Comparison of ENCODE assay signal across 1 cellular context in genomic region chr1:203437696-203438315, GRCh38.
TF ChIP-seq lines count a peak whose summit lies in the region.

No MANE protein-coding gene starts in this region.

TF ChIP-seq in H1, 55 proteins besides CTCF, POLR2A, EP300 and RAD21:
- TF ChIP-seq MAX (IDR thresholded peaks at IDR 0.05) = no peak
- TF ChIP-seq ATF2 (IDR thresholded peaks at IDR 0.05; ENCODE audit: low read length) = no peak
- no peak for TF ChIP-seq BACH1 (IDR thresholded peaks at IDR 0.05; ENCODE audit: low read length)
- TF ChIP-seq PHF8 (conservative IDR thresholded peaks at IDR 0.05; ENCODE audit: low read depth, low read length) = no peak
- no peak for TF ChIP-seq SRF (IDR thresholded peaks at IDR 0.05; ENCODE audit: low read depth, low read length)
- TF ChIP-seq YY1 (IDR thresholded peaks at IDR 0.05; ENCODE audit: low read depth, low read length) = no peak
- TF ChIP-seq SIX5 (IDR thresholded peaks at IDR 0.05; ENCODE audit: low read depth, low read length) = no peak
- TF ChIP-seq POU5F1 (IDR thresholded peaks at IDR 0.05; ENCODE audit: low read depth, low read length) = no peak
- TF ChIP-seq NRF1 (IDR thresholded peaks at IDR 0.05; ENCODE audit: low read depth, low read length) = no peak
- TF ChIP-seq SP2 (IDR thresholded peaks at IDR 0.05; ENCODE audit: low read length) = no peak
- TF ChIP-seq ATF3 (IDR thresholded peaks at IDR 0.05; ENCODE audit: insufficient read depth, low read depth, low read length) = no peak
- no peak for TF ChIP-seq JUN (IDR thresholded peaks at IDR 0.05; ENCODE audit: low read depth, low read length)
- no peak for TF ChIP-seq CBX8 (IDR thresholded peaks at IDR 0.05; ENCODE audit: borderline replicate concordance, low read depth, low read length)
- no peak for TF ChIP-seq SIRT6 (IDR thresholded peaks at IDR 0.05; ENCODE audit: low read length)
- TF ChIP-seq CBX5 (IDR thresholded peaks at IDR 0.05; ENCODE audit: low read depth, low read length) = no peak
- TF ChIP-seq KDM5A (IDR thresholded peaks at IDR 0.05; ENCODE audit: low read length) = no peak
- TF ChIP-seq RNF2 (IDR thresholded peaks at IDR 0.05; ENCODE audit: borderline replicate concordance, low read depth, low read length, missing control alignments, poor library complexity, severe bottlenecking) = no peak
- no peak for TF ChIP-seq SUZ12 (IDR thresholded peaks at IDR 0.05; ENCODE audit: low read length)
- no peak for TF ChIP-seq BRCA1 (IDR thresholded peaks at IDR 0.05; ENCODE audit: low read depth, low read length)
- no peak for TF ChIP-seq E2F6 (IDR thresholded peaks at IDR 0.05)
